Comparison of ENCODE assay signal across 17 cellular contexts in genomic region chr10:15817407-15818046, GRCh38. TPM values are rescaled to one million over a fixed set of nuclear protein-coding genes. Genes with fewer than 3 reads are reported as not detected.
DNase-seq lines count a peak whose midpoint lies in the region; ATAC-seq lines count a peak whose summit lies in the region.
"Had no signal": no experiment of that assay in that cellular context is flagged by ENCODE, and none has a peak within 500 bp of the region (broad histone marks: within the 10 kb centered on the region; RNA-seq: fewer than 3 reads in every experiment).

No MANE protein-coding gene starts in this region.

- H3K36me3 Mint-ChIP-seq in T-helper 17 cell (ENCODE audit: low read depth), result peaks cover 24% of the 10 kb centered on the region

- no peak overlapping the region for H3K4me3 Mint-ChIP-seq in T-helper 17 cell
- H3K4me3 Mint-ChIP-seq: B cell had no signal

- H3K36me3 ChIP-seq in effector memory CD4-positive, alpha-beta T cell (ENCODE audit: control insufficient read depth, insufficient read depth, low read length), result peaks cover 28% of the 10 kb centered on the region
- H3K36me3 ChIP-seq: colonic mucosa had no signal

- H3K4me3 ChIP-seq in effector memory CD4-positive, alpha-beta T cell (ENCODE audit: insufficient read depth, low read depth, low read length, poor library complexity, severe bottlenecking), result no peak overlapping the region
- H3K4me3 ChIP-seq: colonic mucosa, esophagus squamous epithelium, hepatocyte, SJSA1, stomach had no signal

- H3K27ac Mint-ChIP-seq in T-helper 17 cell, result peak overlapping the region; percentile 43
- H3K27ac Mint-ChIP-seq: B cell had no signal

- ATAC-seq in T-helper 17 cell (no peak), left lobe of liver (peak; percentile 37), HG03175 (IDR thresholded peaks at IDR 0.05; ENCODE audit: unreplicated experiment) (no peak)

- H3K4me1 Mint-ChIP-seq in T-helper 17 cell, result peaks cover 24% of the 10 kb centered on the region
- H3K4me1 Mint-ChIP-seq: B cell had no signal

- peak; percentile 4 for DNase-seq in A172 (ENCODE audit: low spot score)
- peak; percentile 8 for DNase-seq in GM03348 (ENCODE audit: low spot score)
- no peak for DNase-seq in T-helper 17 cell
- no peak for DNase-seq in left lobe of liver (ENCODE audit: low spot score)
- DNase-seq in NCI-H2171 treated with DMSO at 0.1 percent for 48 hours (lab: John Stamatoyannopoulos, UW), result no peak
- DNase-seq in stimulated activated CD4-positive, alpha-beta T cell treated with anti-CD3 and anti-CD28 coated beads, Interleukin-15, amount 100 ng/mL, for 24 hours, result no peak
- no peak for DNase-seq in effector memory CD4-positive, alpha-beta T cell
- DNase-seq: activated CD4-positive, alpha-beta T cell treated with anti-CD3 and anti-CD28 coated beads, Interleukin-2, amount 50 U/mL, for 1 hour; colonic mucosa; esophagus squamous epithelium; NCI-H187 treated with DMSO at 0.1 percent for 48 hours; NCI-H524; stomach had no signal

- no peaks in the 10 kb centered on the region for H3K4me1 ChIP-seq in effector memory CD4-positive, alpha-beta T cell (ENCODE audit: control insufficient read depth, insufficient read depth, low read length, poor library complexity, severe bottlenecking)
- H3K4me1 ChIP-seq: colonic mucosa had no signal

- no peak overlapping the region for H3K27ac ChIP-seq in effector memory CD4-positive, alpha-beta T cell (ENCODE audit: insufficient read depth, low read length, poor library complexity, severe bottlenecking)
- H3K27ac ChIP-seq: colonic mucosa, esophagus squamous epithelium, hepatocyte, SJSA1, stomach had no signal

- no peaks in the 10 kb centered on the region for H3K27me3 Mint-ChIP-seq in T-helper 17 cell
- H3K27me3 Mint-ChIP-seq: B cell had no signal

- no peaks in the 10 kb centered on the region for H3K27me3 ChIP-seq in effector memory CD4-positive, alpha-beta T cell (replicated peaks; ENCODE audit: control insufficient read depth, insufficient read depth, low read length, poor library complexity, severe bottlenecking)
- H3K27me3 ChIP-seq: colonic mucosa, esophagus squamous epithelium, hepatocyte, SJSA1, stomach had no signal

- H3K9me3 ChIP-seq in T-helper 17 cell (ENCODE audit: control insufficient read depth, low read length, poor library complexity, severe bottlenecking), result no peaks in the 10 kb centered on the region
- no peaks in the 10 kb centered on the region for H3K9me3 ChIP-seq in effector memory CD4-positive, alpha-beta T cell (ENCODE audit: control insufficient read depth, low read length)
- H3K9me3 ChIP-seq: colonic mucosa, esophagus squamous epithelium, SJSA1, stomach had no signal

RNA-seq across cellular contexts. Expression of gene MINDY3, which starts 42.8 kb away (rescaled TPM):
- 18.6 and 18.7 TPM in 2 replicates for total RNA-seq in A172 (2014; rRNA removed; shearing (Covaris generic))
- total RNA-seq in T-helper 17 cell, result 10 to 100 TPM; 22.2 to 34.1 TPM
- total RNA-seq in left lobe of liver, result 11.8 TPM

Comparison
In these comparisons a context has a peak if more than half of its experiments do, and no peak if none do; other contexts are left out.
1. DNase-seq: peak in A172 (single experiment) and GM03348 (single experiment); none in T-helper 17 cell (0 of 3), left lobe of liver (single experiment), NCI-H2171 treated with DMSO at 0.1 percent for 48 hours (single experiment), stimulated activated CD4-positive, alpha-beta T cell treated with anti-CD3 and anti-CD28 coated beads, Interleukin-15, amount 100 ng/mL, for 24 hours (single experiment) and effector memory CD4-positive, alpha-beta T cell (0 of 3).